In the genomic region with DNA sequence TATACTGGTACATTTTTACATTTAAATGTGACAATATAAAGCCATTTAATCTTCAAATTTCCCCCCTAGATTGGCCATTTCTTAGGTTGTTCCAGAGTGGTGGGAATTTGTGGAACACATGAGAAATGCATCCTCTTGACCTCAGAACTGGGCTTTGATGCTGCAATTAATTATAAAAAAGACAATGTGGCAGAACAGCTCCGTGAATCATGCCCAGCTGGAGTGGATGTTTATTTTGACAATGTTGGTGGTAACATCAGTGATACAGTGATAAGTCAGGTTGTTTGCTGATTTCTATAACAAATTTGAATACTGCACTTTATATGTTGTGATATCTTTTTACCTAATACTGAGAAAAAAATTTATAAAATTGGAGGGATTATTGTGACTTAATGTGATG, we compare ENCODE assay signal across 27 cellular contexts.
"Had no signal": no experiment of that assay in that cellular context is flagged by ENCODE, and none has a peak within 500 bp of the region (broad histone marks: within the 10 kb centered on the region; RNA-seq: fewer than 3 reads in every experiment).

No MANE protein-coding gene starts in this region.

- H3K4me1 Mint-ChIP-seq: activated CD4-positive, alpha-beta T cell treated with anti-CD3 and anti-CD28 coated beads, Interleukin-2, amount 10 ng/mL, durations not matched to agents 24 days and 14 days; activated T-helper 17 cell treated with anti-CD3 and anti-CD28 coated beads, Interleukin-2, amount 50 U/mL, for 72 hours; brain; nephron; stimulated activated memory B cell treated with anti-CD40 and anti-IgM and Interleukin-4, amounts not matched to agents 10 μg/mL and 1 μg/mL and 100 μg/mL, for 72 hours had no signal

- H3K4me3 Mint-ChIP-seq: activated CD4-positive, alpha-beta T cell treated with anti-CD3 and anti-CD28 coated beads, Interleukin-2, amount 10 ng/mL, durations not matched to agents 24 days and 14 days; activated CD8-positive, alpha-beta T cell treated with anti-CD3 and anti-CD28 coated beads for 36 hours; activated T-helper 17 cell treated with anti-CD3 and anti-CD28 coated beads, Interleukin-2, amount 50 U/mL, for 72 hours; brain; nephron; stimulated activated memory B cell treated with anti-CD40 and anti-IgM and Interleukin-4, amounts not matched to agents 10 μg/mL and 1 μg/mL and 100 μg/mL, for 72 hours; type B pancreatic cell had no signal

- DNase-seq: activated CD4-positive, alpha-beta T cell treated with anti-CD3 and anti-CD28 coated beads, Interleukin-2, amount 10 ng/mL, durations not matched to agents 24 days and 14 days; activated CD4-positive, CD25-positive, alpha-beta regulatory T cell; activated CD8-positive, alpha-beta T cell treated with anti-CD3 and anti-CD28 coated beads for 36 hours; activated naive CD4-positive, alpha-beta T cell; activated naive CD8-positive, alpha-beta T cell treated with anti-CD3 and anti-CD28 coated beads, Interleukin-2, amount 10 ng/mL, durations not matched to agents 7 days and 5 days; activated T-cell treated with anti-CD3 and anti-CD28 coated beads, Interleukin-2, amount 50 U/mL, for 1 hour; central memory CD4-positive, alpha-beta T cell; cortex of kidney; effector memory CD4-positive, alpha-beta T cell; gastrocnemius medialis; head of caudate nucleus; kidney; midbrain; nucleus accumbens; posterior cingulate gyrus; sigmoid colon; stimulated activated CD4-positive, alpha-beta T cell treated with anti-CD3 and anti-CD28 coated beads, Interleukin-4, amount 100 ng/mL, for 24 hours; T-helper 1 cell; T-helper 9 cell; testis had no signal

- H3K9me3 Mint-ChIP-seq: activated CD4-positive, alpha-beta T cell treated with anti-CD3 and anti-CD28 coated beads, Interleukin-2, amount 10 ng/mL, durations not matched to agents 24 days and 14 days; activated CD8-positive, alpha-beta T cell treated with anti-CD3 and anti-CD28 coated beads for 36 hours; activated naive CD8-positive, alpha-beta T cell treated with anti-CD3 and anti-CD28 coated beads, Interleukin-2, amount 10 ng/mL, durations not matched to agents 7 days and 5 days; activated T-helper 17 cell treated with anti-CD3 and anti-CD28 coated beads, Interleukin-2, amount 50 U/mL, for 72 hours; brain; nephron; stimulated activated memory B cell treated with anti-CD40 and anti-IgM and Interleukin-4, amounts not matched to agents 10 μg/mL and 1 μg/mL and 100 μg/mL, for 72 hours; type B pancreatic cell had no signal

- H3K27ac Mint-ChIP-seq: activated CD4-positive, alpha-beta T cell treated with anti-CD3 and anti-CD28 coated beads, Interleukin-2, amount 10 ng/mL, durations not matched to agents 24 days and 14 days; activated CD8-positive, alpha-beta T cell treated with anti-CD3 and anti-CD28 coated beads for 36 hours; activated naive CD8-positive, alpha-beta T cell treated with anti-CD3 and anti-CD28 coated beads, Interleukin-2, amount 10 ng/mL, durations not matched to agents 7 days and 5 days; activated T-helper 17 cell treated with anti-CD3 and anti-CD28 coated beads, Interleukin-2, amount 50 U/mL, for 72 hours; brain; nephron; stimulated activated memory B cell treated with anti-CD40 and anti-IgM and Interleukin-4, amounts not matched to agents 10 μg/mL and 1 μg/mL and 100 μg/mL, for 72 hours; type B pancreatic cell had no signal

- H3K9me3 ChIP-seq: gastrocnemius medialis, sigmoid colon, testis had no signal

- H3K27ac ChIP-seq: gastrocnemius medialis, sigmoid colon, testis had no signal

- H3K27me3 ChIP-seq: gastrocnemius medialis, sigmoid colon, testis had no signal

- H3K36me3 Mint-ChIP-seq: activated naive CD8-positive, alpha-beta T cell treated with anti-CD3 and anti-CD28 coated beads, Interleukin-2, amount 10 ng/mL, durations not matched to agents 7 days and 5 days; type B pancreatic cell had no signal

- H3K4me1 ChIP-seq: gastrocnemius medialis, sigmoid colon, testis had no signal

- H3K4me3 ChIP-seq: gastrocnemius medialis, lung, sigmoid colon, testis had no signal

- ATAC-seq: activated CD8-positive, alpha-beta T cell treated with anti-CD3 and anti-CD28 coated beads for 36 hours; activated T-helper 17 cell treated with anti-CD3 and anti-CD28 coated beads, Interleukin-2, amount 50 U/mL, for 72 hours; gastrocnemius medialis; left lobe of liver; stimulated activated memory B cell treated with anti-CD40 and anti-IgM and Interleukin-4, amounts not matched to agents 10 μg/mL and 1 μg/mL and 100 μg/mL, for 72 hours had no signal

- H3K27me3 Mint-ChIP-seq: activated CD4-positive, alpha-beta T cell treated with anti-CD3 and anti-CD28 coated beads, Interleukin-2, amount 10 ng/mL, durations not matched to agents 24 days and 14 days; activated CD8-positive, alpha-beta T cell treated with anti-CD3 and anti-CD28 coated beads for 36 hours; activated naive CD8-positive, alpha-beta T cell treated with anti-CD3 and anti-CD28 coated beads, Interleukin-2, amount 10 ng/mL, durations not matched to agents 7 days and 5 days; activated T-helper 17 cell treated with anti-CD3 and anti-CD28 coated beads, Interleukin-2, amount 50 U/mL, for 72 hours; brain; stimulated activated memory B cell treated with anti-CD40 and anti-IgM and Interleukin-4, amounts not matched to agents 10 μg/mL and 1 μg/mL and 100 μg/mL, for 72 hours; type B pancreatic cell had no signal
